Comparison of ENCODE assay signal across 17 cellular contexts in the genomic region with DNA sequence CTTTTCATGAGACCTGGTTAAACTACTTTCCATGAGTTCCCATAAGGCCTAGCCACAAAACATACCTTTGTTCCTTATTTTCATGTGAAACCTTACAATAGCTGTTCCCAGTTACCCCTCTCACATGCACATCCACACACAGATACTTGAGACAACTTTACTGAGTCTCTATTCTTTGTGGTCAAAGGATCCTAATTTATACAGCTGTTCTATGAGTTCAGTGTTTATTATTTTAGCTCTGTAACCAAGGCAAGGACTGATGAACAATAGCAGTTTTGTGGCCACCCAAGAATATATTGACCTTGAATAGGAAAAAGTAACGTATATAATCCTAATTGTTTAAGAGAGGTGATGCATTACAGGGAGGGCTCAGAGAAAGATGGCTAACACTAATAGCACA.
DNase-seq lines count a peak whose midpoint lies in the region; ATAC-seq, FAIRE-seq and TF ChIP-seq lines count a peak whose summit lies in the region.
"Had no signal": no experiment of that assay in that cellular context is flagged by ENCODE, and none has a peak within 500 bp of the region (broad histone marks: within the 10 kb centered on the region; RNA-seq: fewer than 3 reads in every experiment).

No MANE protein-coding gene starts in this region.

- CTCF ChIA-PET in IMR-90 (lab: Yijun Ruan, JAX) = no interaction called here

- intact Hi-C loops in IMR-90 (cut with micrococcal nuclease) = no loop called here
- intact Hi-C loops in lower lobe of right lung (cut with DNase I) = no loop called here

- POLR2A ChIA-PET in IMR-90 (lab: Charles Lee; ENCODE audit: unreplicated experiment) = no interaction called here

- no peaks in the 10 kb centered on the region for H3K9me3 Mint-ChIP-seq in activated naive CD8-positive, alpha-beta T cell treated with anti-CD3 and anti-CD28 coated beads, Interleukin-2, amount 50 U/mL, for 24 hours
- H3K9me3 Mint-ChIP-seq: CD8-positive, alpha-beta T cell had no signal

- H3K36me3 ChIP-seq in IMR-90 (ENCODE audit: control insufficient read depth, insufficient read depth, low read length) (no peaks in the 10 kb centered on the region), neuronal stem cell (replicated peaks in 1 of 2; ENCODE audit: control insufficient read depth in 2 of 2, insufficient read depth in 2 of 2, low read length in 2 of 2) (no peaks in the 10 kb centered on the region), lower lobe of right lung (no peaks in the 10 kb centered on the region)
- H3K36me3 ChIP-seq: HAP-1 had no signal

- H3K56ac ChIP-seq in IMR-90 (ENCODE audit: extremely low read depth, insufficient read depth, low read length) = no peak overlapping the region

- H3K9ac ChIP-seq in IMR-90 (ENCODE audit: low read depth, low read length) = no peak overlapping the region
- no peak overlapping the region for H3K9ac ChIP-seq in neuronal stem cell (ENCODE audit: low read depth, low read length, poor library complexity)

- H3K4me1 ChIP-seq in IMR-90 (ENCODE audit: control insufficient read depth, insufficient read depth, low read length) = no peaks in the 10 kb centered on the region
- H3K4me1 ChIP-seq in neuronal stem cell (ENCODE audit: control insufficient read depth in 2 of 2, insufficient read depth in 1 of 2, low read depth in 1 of 2, low read length in 2 of 2) = peaks cover 0 to 2% of the 10 kb centered on the region in 2 donors
- H3K4me1 ChIP-seq in lower lobe of right lung = no peaks in the 10 kb centered on the region
- H3K4me1 ChIP-seq: HAP-1 had no signal

- H3K27ac Mint-ChIP-seq in activated naive CD8-positive, alpha-beta T cell treated with anti-CD3 and anti-CD28 coated beads, Interleukin-2, amount 50 U/mL, for 24 hours = no peak overlapping the region

- H3K4me3 Mint-ChIP-seq in activated naive CD8-positive, alpha-beta T cell treated with anti-CD3 and anti-CD28 coated beads, Interleukin-2, amount 50 U/mL, for 24 hours = no peak overlapping the region
- H3K4me3 Mint-ChIP-seq: CD8-positive, alpha-beta T cell had no signal

- H2BK15ac ChIP-seq in IMR-90 (ENCODE audit: low read depth, low read length) (no peak overlapping the region), neuronal stem cell (ENCODE audit: low read length) (no peak overlapping the region)

- no peak overlapping the region for H4K8ac ChIP-seq in IMR-90 (ENCODE audit: low read depth in 2 of 2, low read length in 2 of 2)
- no peak overlapping the region for H4K8ac ChIP-seq in neuronal stem cell (ENCODE audit: low read depth, low read length)

- TF ChIP-seq CTCF in IMR-90 (conservative IDR thresholded peaks at IDR 0.05; ENCODE audit: low read depth, low read length) (no peak), astrocyte of the spinal cord (IDR thresholded peaks at IDR 0.05; ENCODE audit: low read depth, low read length) (no peak), lower lobe of right lung (IDR thresholded peaks at IDR 0.05) (no peak)

- H3K23ac ChIP-seq in IMR-90 (ENCODE audit: low read depth, low read length) (no peak overlapping the region), neuronal stem cell (ENCODE audit: low read depth, low read length, poor library complexity) (no peak overlapping the region)

- dilution Hi-C loops in IMR-90 (cut with HindIII; ENCODE audit: low sequenced_read_pairs, unreplicated experiment) = no loop called here

- DNase-seq in NCI-H1092 treated with DMSO at 0.1 percent for 48 hours (lab: John Stamatoyannopoulos, UW) (peak; percentile 19), NCI-H1092 (lab: John Stamatoyannopoulos, UW) (no peak), IMR-90 (peak; percentile 26), astrocyte of the spinal cord (ENCODE audit: low read depth, low spot score) (peak; percentile 29), neuronal stem cell (ENCODE audit: low spot score) (no peak), lower lobe of right lung (no peak), GM12892 (ENCODE audit: insufficient read length) (no peak)
- DNase-seq in activated naive CD8-positive, alpha-beta T cell treated with anti-CD3 and anti-CD28 coated beads, Interleukin-2, amount 50 U/mL, for 24 hours = no peak
- DNase-seq: CD8-positive, alpha-beta T cell; DMS79 treated with DMSO at 0.1 percent for 48 hours; MV-4-11; NCI-H2029; NCI-H226 had no signal

- H2BK120ac ChIP-seq in IMR-90 (ENCODE audit: low read depth, low read length) = no peak overlapping the region
- no peak overlapping the region for H2BK120ac ChIP-seq in neuronal stem cell (ENCODE audit: low read depth, low read length)

- H3K4me3 ChIP-seq in IMR-90 (ENCODE audit: insufficient read depth, low read depth, low read length) (no peak overlapping the region), astrocyte of the spinal cord (ENCODE audit: low read depth, low read length) (no peak overlapping the region), neuronal stem cell (ENCODE audit: low read length in 2 of 2) (no peak overlapping the region), lower lobe of right lung (no peak overlapping the region)
- H3K4me3 ChIP-seq: HAP-1, K562 had no signal

- H2BK5ac ChIP-seq in IMR-90 (ENCODE audit: low read depth, low read length, poor library complexity, severe bottlenecking) = no peak overlapping the region
- H2BK5ac ChIP-seq in neuronal stem cell (ENCODE audit: low read length) = no peak overlapping the region

- BruUV-seq in IMR-90 (replicated peaks; lab: Mats Ljungman, UMichigan) = no TSS peak

- H3K14ac ChIP-seq in IMR-90 (replicated peaks; ENCODE audit: low read depth, low read length) = no peak overlapping the region
- H3K14ac ChIP-seq in neuronal stem cell (ENCODE audit: low read length) = no peak overlapping the region

- no peaks in the 10 kb centered on the region for H4K20me1 ChIP-seq in IMR-90 (ENCODE audit: insufficient read depth, low read length)

- no peak overlapping the region for H2AK5ac ChIP-seq in IMR-90 (ENCODE audit: low read depth, low read length)
- H2AK5ac ChIP-seq in neuronal stem cell (ENCODE audit: low read depth, low read length) = no peak overlapping the region

- no peak for ATAC-seq in IMR-90 (ENCODE audit: low read depth)
- no peak for ATAC-seq in activated naive CD8-positive, alpha-beta T cell treated with anti-CD3 and anti-CD28 coated beads, Interleukin-2, amount 50 U/mL, for 24 hours
- ATAC-seq in lower lobe of right lung = no peak
- ATAC-seq: CD8-positive, alpha-beta T cell; K562 had no signal

- H3K4ac ChIP-seq in IMR-90 (ENCODE audit: low read depth, low read length) (no peak overlapping the region), neuronal stem cell (ENCODE audit: low read length) (no peak overlapping the region)

- no peaks in the 10 kb centered on the region for H3K27me3 Mint-ChIP-seq in activated naive CD8-positive, alpha-beta T cell treated with anti-CD3 and anti-CD28 coated beads, Interleukin-2, amount 50 U/mL, for 24 hours

- H3K27me3 ChIP-seq in IMR-90 (ENCODE audit: control insufficient read depth, insufficient read depth, low read length) (no peaks in the 10 kb centered on the region), neuronal stem cell (ENCODE audit: control insufficient read depth in 3 of 3, insufficient read depth in 3 of 3, low read depth in 1 of 3, low read length in 3 of 3) (no peaks in the 10 kb centered on the region), lower lobe of right lung (ENCODE audit: low read depth) (no peaks in the 10 kb centered on the region)

- in situ Hi-C loops in IMR-90 (cut with MboI; ENCODE audit: low sequenced_read_pairs) (no loop called here), astrocyte of the spinal cord (cut with HindIII; ENCODE audit: low sequenced_read_pairs) (no loop called here)

- no peak overlapping the region for H2AK9ac ChIP-seq in IMR-90 (replicated peaks; ENCODE audit: low read depth, low read length, poor library complexity)

- no peak overlapping the region for H4K5ac ChIP-seq in IMR-90 (ENCODE audit: low read depth, low read length)

- H2AFZ ChIP-seq in IMR-90 (replicated peaks; ENCODE audit: low read length, poor library complexity) (no peak overlapping the region), neuronal stem cell (ENCODE audit: low read length) (peak overlapping the region; percentile 36)

- H3K9me1 ChIP-seq in IMR-90 (ENCODE audit: insufficient read depth, low read length) = no peaks in the 10 kb centered on the region

- no peak for TF ChIP-seq POLR2A in IMR-90 (IDR thresholded peaks at IDR 0.05; ENCODE audit: low read depth, low read length)
- TF ChIP-seq POLR2A in GM12892 (IDR thresholded peaks at IDR 0.05; ENCODE audit: low read depth, low read length) = no peak

- no CpG with 5 or more reads among the region's 1 CpG for WGBS in IMR-90 (ENCODE audit: extremely low coverage in 2 of 2, insufficient read length in 1 of 2), 2 experiments
- whole genome bisulfite sequencing in neuronal stem cell (ENCODE audit: extremely low coverage in 2 of 2, insufficient read length in 2 of 2, insufficient replicate concordance in 1 of 2), 2 donors = no CpG with 5 or more reads among the region's 1 CpG

- peaks cover 12% of the 10 kb centered on the region for H3K4me1 Mint-ChIP-seq in activated naive CD8-positive, alpha-beta T cell treated with anti-CD3 and anti-CD28 coated beads, Interleukin-2, amount 50 U/mL, for 24 hours

- H3K9me3 ChIP-seq in IMR-90 (ENCODE audit: control insufficient read depth, insufficient read depth, low read length) (no peaks in the 10 kb centered on the region), neuronal stem cell (replicated peaks in 1 of 2; ENCODE audit: control insufficient read depth in 2 of 2, insufficient read depth in 1 of 2, low read depth in 1 of 2, low read length in 2 of 2) (no peaks in the 10 kb centered on the region), lower lobe of right lung (no peaks in the 10 kb centered on the region)
- H3K9me3 ChIP-seq: HAP-1 had no signal

- FAIRE-seq in GM12892 (lab: Jason Lieb, UNC) = no peak
- FAIRE-seq: G401.6, K562 had no signal

- no peak overlapping the region for H2BK20ac ChIP-seq in IMR-90 (ENCODE audit: low read depth, low read length)

- H4K91ac ChIP-seq in IMR-90 (ENCODE audit: insufficient read depth, low read depth, low read length) (no peak overlapping the region), neuronal stem cell (ENCODE audit: low read depth, low read length, poor library complexity) (no peak overlapping the region)

- no peak overlapping the region for H2BK12ac ChIP-seq in neuronal stem cell (ENCODE audit: low read length)

- TF ChIP-seq RAD21 in IMR-90 (IDR thresholded peaks at IDR 0.05; ENCODE audit: low read length) = no peak

- H3K18ac ChIP-seq in IMR-90 (ENCODE audit: low read depth, low read length) = no peak overlapping the region
- H3K18ac ChIP-seq in neuronal stem cell (ENCODE audit: low read length) = no peak overlapping the region

- H3K4me2 ChIP-seq in IMR-90 (ENCODE audit: low read depth, low read length) (no peak overlapping the region), neuronal stem cell (ENCODE audit: insufficient read depth, low read length, poor library complexity, severe bottlenecking) (no peak overlapping the region)

- H3K27ac ChIP-seq in IMR-90 (ENCODE audit: insufficient read depth, low read length) (no peak overlapping the region), neuronal stem cell (replicated peaks; ENCODE audit: low read length) (no peak overlapping the region), lower lobe of right lung (no peak overlapping the region)
- H3K27ac ChIP-seq: 22Rv1 had no signal

- no peaks in the 10 kb centered on the region for H3K36me3 Mint-ChIP-seq in activated naive CD8-positive, alpha-beta T cell treated with anti-CD3 and anti-CD28 coated beads, Interleukin-2, amount 50 U/mL, for 24 hours (ENCODE audit: low read depth)
- H3K36me3 Mint-ChIP-seq: CD8-positive, alpha-beta T cell had no signal

- H3K79me1 ChIP-seq in IMR-90 (ENCODE audit: low read depth in 1 of 2, low read length in 2 of 2) (no peaks in the 10 kb centered on the region), neuronal stem cell (ENCODE audit: low read depth, low read length) (no peaks in the 10 kb centered on the region)

Comparison
In these comparisons a context has a peak if more than half of its experiments do, and no peak if none do; other contexts are left out.
1. DNase-seq: peak in NCI-H1092 treated with DMSO at 0.1 percent for 48 hours (single experiment), IMR-90 (single experiment) and astrocyte of the spinal cord (single experiment); none in NCI-H1092 (single experiment), neuronal stem cell (single experiment), activated naive CD8-positive, alpha-beta T cell treated with anti-CD3 and anti-CD28 coated beads, Interleukin-2, amount 50 U/mL, for 24 hours (single experiment), lower lobe of right lung (single experiment) and GM12892 (single experiment).